1 cellular context compared by ENCODE assay signal in the genomic region with DNA sequence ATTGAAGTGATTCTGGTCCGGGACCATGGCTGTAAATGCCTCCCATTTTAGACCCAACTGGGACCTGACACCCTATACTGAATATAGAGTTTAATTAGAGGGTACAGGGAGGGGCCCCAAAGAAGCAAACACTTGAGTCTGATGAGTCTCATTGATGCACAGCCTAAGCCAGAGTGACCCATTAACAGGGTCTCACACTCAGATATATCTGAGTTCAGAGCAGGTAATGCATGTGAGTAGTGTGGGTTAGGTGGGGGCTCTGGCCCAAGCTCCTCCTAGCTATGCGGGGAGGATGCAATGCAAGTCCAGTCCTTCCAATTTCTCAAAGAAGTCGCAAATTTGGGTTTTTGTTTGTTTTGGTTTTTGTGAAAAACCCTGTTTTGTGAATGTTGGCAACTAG.
TF ChIP-seq lines count a peak whose summit lies in the region.

No MANE protein-coding gene starts in this region.

TF ChIP-seq in SK-N-SH, 30 proteins besides CTCF, POLR2A, EP300 and RAD21:
- TF ChIP-seq, protein P1, sequence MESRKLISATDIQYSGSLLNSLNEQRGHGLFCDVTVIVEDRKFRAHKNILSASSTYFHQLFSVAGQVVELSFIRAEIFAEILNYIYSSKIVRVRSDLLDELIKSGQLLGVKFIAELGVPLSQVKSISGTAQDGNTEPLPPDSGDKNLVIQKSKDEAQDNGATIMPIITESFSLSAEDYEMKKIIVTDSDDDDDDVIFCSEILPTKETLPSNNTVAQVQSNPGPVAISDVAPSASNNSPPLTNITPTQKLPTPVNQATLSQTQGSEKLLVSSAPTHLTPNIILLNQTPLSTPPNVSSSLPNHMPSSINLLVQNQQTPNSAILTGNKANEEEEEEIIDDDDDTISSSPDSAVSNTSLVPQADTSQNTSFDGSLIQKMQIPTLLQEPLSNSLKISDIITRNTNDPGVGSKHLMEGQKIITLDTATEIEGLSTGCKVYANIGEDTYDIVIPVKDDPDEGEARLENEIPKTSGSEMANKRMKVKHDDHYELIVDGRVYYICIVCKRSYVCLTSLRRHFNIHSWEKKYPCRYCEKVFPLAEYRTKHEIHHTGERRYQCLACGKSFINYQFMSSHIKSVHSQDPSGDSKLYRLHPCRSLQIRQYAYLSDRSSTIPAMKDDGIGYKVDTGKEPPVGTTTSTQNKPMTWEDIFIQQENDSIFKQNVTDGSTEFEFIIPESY (IDR thresholded peaks at IDR 0.05; ENCODE audit: borderline replicate concordance, low read depth) = no peak
- TF ChIP-seq FOSL2 (IDR thresholded peaks at IDR 0.05; ENCODE audit: borderline replicate concordance, low read depth) = no peak
- TF ChIP-seq, protein P2, sequence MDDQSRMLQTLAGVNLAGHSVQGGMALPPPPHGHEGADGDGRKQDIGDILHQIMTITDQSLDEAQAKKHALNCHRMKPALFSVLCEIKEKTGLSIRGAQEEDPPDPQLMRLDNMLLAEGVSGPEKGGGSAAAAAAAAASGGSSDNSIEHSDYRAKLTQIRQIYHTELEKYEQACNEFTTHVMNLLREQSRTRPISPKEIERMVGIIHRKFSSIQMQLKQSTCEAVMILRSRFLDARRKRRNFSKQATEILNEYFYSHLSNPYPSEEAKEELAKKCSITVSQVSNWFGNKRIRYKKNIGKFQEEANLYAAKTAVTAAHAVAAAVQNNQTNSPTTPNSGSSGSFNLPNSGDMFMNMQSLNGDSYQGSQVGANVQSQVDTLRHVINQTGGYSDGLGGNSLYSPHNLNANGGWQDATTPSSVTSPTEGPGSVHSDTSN (IDR thresholded peaks at IDR 0.05) = no peak
- no peak for TF ChIP-seq GABPA (IDR thresholded peaks at IDR 0.05; ENCODE audit: low read depth)
- no peak for TF ChIP-seq SMC3 (IDR thresholded peaks at IDR 0.05; ENCODE audit: low read depth, low read length)
- no peak for TF ChIP-seq SIN3A (IDR thresholded peaks at IDR 0.05; ENCODE audit: borderline replicate concordance, low read depth, low read length)
- no peak for TF ChIP-seq NRF1 (IDR thresholded peaks at IDR 0.05; ENCODE audit: low read depth, low read length)
- no peak for TF ChIP-seq MEF2A (IDR thresholded peaks at IDR 0.05; ENCODE audit: borderline replicate concordance, low read depth)
- TF ChIP-seq, protein P3, sequence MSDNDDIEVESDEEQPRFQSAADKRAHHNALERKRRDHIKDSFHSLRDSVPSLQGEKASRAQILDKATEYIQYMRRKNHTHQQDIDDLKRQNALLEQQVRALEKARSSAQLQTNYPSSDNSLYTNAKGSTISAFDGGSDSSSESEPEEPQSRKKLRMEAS (IDR thresholded peaks at IDR 0.05; ENCODE audit: low read depth) = no peak
- no peak for TF ChIP-seq CHD2 (IDR thresholded peaks at IDR 0.05; ENCODE audit: low read length, partially characterized antibody)
- TF ChIP-seq FOXJ3 (CRISPR knock-in tag; IDR thresholded peaks at IDR 0.05) = no peak
- TF ChIP-seq, protein P4, sequence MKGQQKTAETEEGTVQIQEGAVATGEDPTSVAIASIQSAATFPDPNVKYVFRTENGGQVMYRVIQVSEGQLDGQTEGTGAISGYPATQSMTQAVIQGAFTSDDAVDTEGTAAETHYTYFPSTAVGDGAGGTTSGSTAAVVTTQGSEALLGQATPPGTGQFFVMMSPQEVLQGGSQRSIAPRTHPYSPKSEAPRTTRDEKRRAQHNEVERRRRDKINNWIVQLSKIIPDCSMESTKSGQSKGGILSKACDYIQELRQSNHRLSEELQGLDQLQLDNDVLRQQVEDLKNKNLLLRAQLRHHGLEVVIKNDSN (IDR thresholded peaks at IDR 0.05; ENCODE audit: borderline replicate concordance, low read depth) = no peak
- no peak for TF ChIP-seq FOXM1 (IDR thresholded peaks at IDR 0.05; ENCODE audit: low read depth)
- TF ChIP-seq, protein P5, sequence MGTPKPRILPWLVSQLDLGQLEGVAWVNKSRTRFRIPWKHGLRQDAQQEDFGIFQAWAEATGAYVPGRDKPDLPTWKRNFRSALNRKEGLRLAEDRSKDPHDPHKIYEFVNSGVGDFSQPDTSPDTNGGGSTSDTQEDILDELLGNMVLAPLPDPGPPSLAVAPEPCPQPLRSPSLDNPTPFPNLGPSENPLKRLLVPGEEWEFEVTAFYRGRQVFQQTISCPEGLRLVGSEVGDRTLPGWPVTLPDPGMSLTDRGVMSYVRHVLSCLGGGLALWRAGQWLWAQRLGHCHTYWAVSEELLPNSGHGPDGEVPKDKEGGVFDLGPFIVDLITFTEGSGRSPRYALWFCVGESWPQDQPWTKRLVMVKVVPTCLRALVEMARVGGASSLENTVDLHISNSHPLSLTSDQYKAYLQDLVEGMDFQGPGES (IDR thresholded peaks at IDR 0.05; ENCODE audit: low read depth, low read length) = no peak
- TF ChIP-seq, protein P6, sequence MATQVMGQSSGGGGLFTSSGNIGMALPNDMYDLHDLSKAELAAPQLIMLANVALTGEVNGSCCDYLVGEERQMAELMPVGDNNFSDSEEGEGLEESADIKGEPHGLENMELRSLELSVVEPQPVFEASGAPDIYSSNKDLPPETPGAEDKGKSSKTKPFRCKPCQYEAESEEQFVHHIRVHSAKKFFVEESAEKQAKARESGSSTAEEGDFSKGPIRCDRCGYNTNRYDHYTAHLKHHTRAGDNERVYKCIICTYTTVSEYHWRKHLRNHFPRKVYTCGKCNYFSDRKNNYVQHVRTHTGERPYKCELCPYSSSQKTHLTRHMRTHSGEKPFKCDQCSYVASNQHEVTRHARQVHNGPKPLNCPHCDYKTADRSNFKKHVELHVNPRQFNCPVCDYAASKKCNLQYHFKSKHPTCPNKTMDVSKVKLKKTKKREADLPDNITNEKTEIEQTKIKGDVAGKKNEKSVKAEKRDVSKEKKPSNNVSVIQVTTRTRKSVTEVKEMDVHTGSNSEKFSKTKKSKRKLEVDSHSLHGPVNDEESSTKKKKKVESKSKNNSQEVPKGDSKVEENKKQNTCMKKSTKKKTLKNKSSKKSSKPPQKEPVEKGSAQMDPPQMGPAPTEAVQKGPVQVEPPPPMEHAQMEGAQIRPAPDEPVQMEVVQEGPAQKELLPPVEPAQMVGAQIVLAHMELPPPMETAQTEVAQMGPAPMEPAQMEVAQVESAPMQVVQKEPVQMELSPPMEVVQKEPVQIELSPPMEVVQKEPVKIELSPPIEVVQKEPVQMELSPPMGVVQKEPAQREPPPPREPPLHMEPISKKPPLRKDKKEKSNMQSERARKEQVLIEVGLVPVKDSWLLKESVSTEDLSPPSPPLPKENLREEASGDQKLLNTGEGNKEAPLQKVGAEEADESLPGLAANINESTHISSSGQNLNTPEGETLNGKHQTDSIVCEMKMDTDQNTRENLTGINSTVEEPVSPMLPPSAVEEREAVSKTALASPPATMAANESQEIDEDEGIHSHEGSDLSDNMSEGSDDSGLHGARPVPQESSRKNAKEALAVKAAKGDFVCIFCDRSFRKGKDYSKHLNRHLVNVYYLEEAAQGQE (IDR thresholded peaks at IDR 0.05; ENCODE audit: low read depth, low read length) = no peak
TF ChIP-seq in SK-N-SH: peak in this region for 0.
